Comparison of ENCODE assay signal across 8 cellular contexts in genomic region chr17:47949197-47949759, GRCh38. TPM values are rescaled to one million over a fixed set of nuclear protein-coding genes. Genes with fewer than 3 reads are reported as not detected.
DNase-seq lines count a peak whose midpoint lies in the region; ATAC-seq lines count a peak whose summit lies in the region.

No MANE protein-coding gene starts in this region.

- peak; percentile 92 for DNase-seq in GM03348 (ENCODE audit: low spot score)
- peak; percentile 26 for DNase-seq in NCI-H446 treated with DMSO at 0.1 percent for 48 hours (lab: John Stamatoyannopoulos, UW)
- peak; percentile 74 to 76 for DNase-seq in activated CD4-positive, alpha-beta T cell treated with anti-CD3 and anti-CD28 coated beads for 4 hours
- peak; percentile 97 for DNase-seq in left lobe of liver (ENCODE audit: low spot score)
- DNase-seq in stimulated activated CD4-positive, alpha-beta T cell treated with anti-CD3 and anti-CD28 coated beads, Interleukin-1b, Interleukin-23, amount 100 ng/mL, for 4 hours (ENCODE audit: low read depth in 2 of 2), result peak; percentile 70 to 79

- H3K27ac ChIP-seq in cingulate gyrus (ENCODE audit: low read depth, low read length), result peak overlapping the region; percentile 16

- peak; percentile 45 for ATAC-seq in HG03135 (IDR thresholded peaks at IDR 0.05; ENCODE audit: unreplicated experiment)
- peak; percentile 77 for ATAC-seq in left lobe of liver
- no peak for ATAC-seq in GM18517 (IDR thresholded peaks at IDR 0.05; ENCODE audit: unreplicated experiment)

RNA-seq across cellular contexts. Expression of gene PNPO, which starts 7.9 kb away (rescaled TPM):
- total RNA-seq in left lobe of liver, result 128 TPM

RNA-seq across cellular contexts. Expression of gene PRR15L, which starts 8.4 kb away (rescaled TPM):
- 1.3 TPM for total RNA-seq in left lobe of liver

RNA-seq across cellular contexts. Expression of gene CDK5RAP3, which starts 21.6 kb away (rescaled TPM):
- total RNA-seq in left lobe of liver, result 107 TPM

RNA-seq across cellular contexts. Expression of gene SP2, which starts 53.2 kb away (rescaled TPM):
- total RNA-seq in left lobe of liver, result 5.4 TPM

Comparison
In these comparisons a context has a peak if more than half of its experiments do, and no peak if none do; other contexts are left out.
1. DNase-seq: peak in every context shown above with its lines; median percentile 97 in left lobe of liver; 92 in GM03348; 75 in activated CD4-positive, alpha-beta T cell treated with anti-CD3 and anti-CD28 coated beads for 4 hours; 74 in stimulated activated CD4-positive, alpha-beta T cell treated with anti-CD3 and anti-CD28 coated beads, Interleukin-1b, Interleukin-23, amount 100 ng/mL, for 4 hours; 26 in NCI-H446 treated with DMSO at 0.1 percent for 48 hours.